Comparison of ENCODE assay signal across 15 cellular contexts in genomic region chr2:33602216-33602830, GRCh38.
"Had no signal": no experiment of that assay in that cellular context is flagged by ENCODE, and none has a peak within 500 bp of the region (broad histone marks: within the 10 kb centered on the region; RNA-seq: fewer than 3 reads in every experiment).

No MANE protein-coding gene starts in this region.

- DNase-seq: activated CD4-positive, alpha-beta T cell treated with anti-CD3 and anti-CD28 coated beads for 36 hours; activated CD8-positive, alpha-beta T cell treated with anti-CD3 and anti-CD28 coated beads, Interleukin-2, amount 10 ng/mL, durations not matched to agents 7 days and 5 days; amniotic stem cell; cerebellar nuclear complex; endodermal cell; heart left ventricle; left ventricle myocardium superior; ovary; retina; stimulated activated CD4-positive, alpha-beta T cell treated with anti-CD3 and anti-CD28 coated beads, Interleukin-4, amount 100 ng/mL, for 4 hours; stimulated activated naive CD8-positive, alpha-beta T cell treated with anti-CD3 and anti-CD28 coated beads, Interleukin-15, amount 100 ng/mL, for 72 hours; T1000; testis had no signal

- H3K4me3 ChIP-seq: heart left ventricle, ovary, testis had no signal

- H3K27ac Mint-ChIP-seq: activated CD4-positive, alpha-beta T cell treated with anti-CD3 and anti-CD28 coated beads for 36 hours; activated CD8-positive, alpha-beta T cell treated with anti-CD3 and anti-CD28 coated beads, Interleukin-2, amount 10 ng/mL, durations not matched to agents 7 days and 5 days; activated naive CD4-positive, alpha-beta T cell treated with anti-CD3 and anti-CD28 coated beads, Interleukin-2, amount 50 U/mL, for 24 hours; stimulated activated naive CD8-positive, alpha-beta T cell treated with anti-CD3 and anti-CD28 coated beads, Interleukin-15, amount 100 ng/mL, for 72 hours had no signal

- H3K9me3 ChIP-seq: heart left ventricle, ovary, testis had no signal

- H3K4me3 Mint-ChIP-seq: activated CD4-positive, alpha-beta T cell treated with anti-CD3 and anti-CD28 coated beads for 36 hours; activated CD8-positive, alpha-beta T cell treated with anti-CD3 and anti-CD28 coated beads, Interleukin-2, amount 10 ng/mL, durations not matched to agents 7 days and 5 days; activated naive CD4-positive, alpha-beta T cell treated with anti-CD3 and anti-CD28 coated beads, Interleukin-2, amount 50 U/mL, for 24 hours; endodermal cell; stimulated activated naive CD8-positive, alpha-beta T cell treated with anti-CD3 and anti-CD28 coated beads, Interleukin-15, amount 100 ng/mL, for 72 hours had no signal

- H3K27me3 ChIP-seq: heart left ventricle, ovary, testis had no signal

- H3K27me3 Mint-ChIP-seq: activated CD4-positive, alpha-beta T cell treated with anti-CD3 and anti-CD28 coated beads for 36 hours; activated naive CD4-positive, alpha-beta T cell treated with anti-CD3 and anti-CD28 coated beads, Interleukin-2, amount 50 U/mL, for 24 hours; stimulated activated naive CD8-positive, alpha-beta T cell treated with anti-CD3 and anti-CD28 coated beads, Interleukin-15, amount 100 ng/mL, for 72 hours had no signal

- H3K36me3 Mint-ChIP-seq: activated naive CD4-positive, alpha-beta T cell treated with anti-CD3 and anti-CD28 coated beads, Interleukin-2, amount 50 U/mL, for 24 hours had no signal

- H3K27ac ChIP-seq: heart left ventricle, ovary, testis had no signal

- ATAC-seq: activated CD4-positive, alpha-beta T cell treated with anti-CD3 and anti-CD28 coated beads for 36 hours; activated CD8-positive, alpha-beta T cell treated with anti-CD3 and anti-CD28 coated beads, Interleukin-2, amount 10 ng/mL, durations not matched to agents 7 days and 5 days; esophagus mucosa; heart left ventricle; left ventricle myocardium superior; stimulated activated naive CD8-positive, alpha-beta T cell treated with anti-CD3 and anti-CD28 coated beads, Interleukin-15, amount 100 ng/mL, for 72 hours had no signal

- H3K36me3 ChIP-seq: heart left ventricle, ovary had no signal

- H3K9me3 Mint-ChIP-seq: activated naive CD4-positive, alpha-beta T cell treated with anti-CD3 and anti-CD28 coated beads, Interleukin-2, amount 50 U/mL, for 24 hours; stimulated activated naive CD8-positive, alpha-beta T cell treated with anti-CD3 and anti-CD28 coated beads, Interleukin-15, amount 100 ng/mL, for 72 hours had no signal
